8 cellular contexts compared by ENCODE assay signal in the genomic region with DNA sequence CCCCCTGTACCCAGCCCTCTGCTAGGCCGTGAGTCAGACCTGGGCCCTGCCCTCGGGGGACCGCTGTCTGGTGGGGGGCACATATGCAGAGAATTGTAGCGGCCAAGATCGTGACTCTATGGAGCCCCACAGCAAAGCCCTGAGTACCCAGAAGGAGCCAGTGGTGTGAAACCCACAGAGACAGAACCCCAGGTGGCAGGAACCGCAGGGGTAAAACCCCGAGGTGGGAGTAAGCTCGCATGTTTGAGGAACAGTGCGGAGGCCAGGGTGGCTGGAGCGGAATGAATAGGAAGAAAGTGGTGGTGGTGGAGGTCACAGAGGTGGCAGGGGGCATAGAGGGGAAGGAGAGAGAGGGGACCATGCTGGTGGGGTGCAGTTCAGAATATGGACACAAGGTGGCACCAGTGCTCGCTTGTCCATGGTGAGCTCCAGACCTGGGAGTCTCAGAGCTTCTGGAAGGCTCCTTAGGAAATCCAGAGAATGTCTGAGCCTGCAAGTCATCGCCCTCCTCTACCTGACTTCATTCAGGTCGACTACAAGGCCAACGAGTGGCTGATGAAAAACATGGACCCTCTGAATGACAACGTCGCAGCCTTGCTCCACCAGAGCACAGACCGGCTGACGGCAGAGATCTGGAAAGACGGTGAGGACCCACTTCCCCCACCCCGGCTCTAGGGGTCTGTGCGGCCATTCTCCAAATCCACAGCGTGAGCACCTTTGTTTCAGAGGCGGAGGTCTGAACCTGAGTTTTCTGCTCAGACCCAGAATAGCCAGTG. TPM values are rescaled to one million over a fixed set of nuclear protein-coding genes. Genes with fewer than 3 reads are reported as not detected.
DNase-seq lines count a peak whose midpoint lies in the region; ATAC-seq and TF ChIP-seq lines count a peak whose summit lies in the region.

No MANE protein-coding gene starts in this region.

- H3K9me3 ChIP-seq in hepatocyte (ENCODE audit: low read depth): no peaks in the 10 kb centered on the region

- H3K4me3 ChIP-seq in hepatocyte: no peak overlapping the region

- H3K27me3 ChIP-seq in hepatocyte: no peaks in the 10 kb centered on the region

- TF ChIP-seq CTCF in C4-2B (conservative IDR thresholded peaks at IDR 0.05) (peak; percentile 79), hepatocyte (IDR thresholded peaks at IDR 0.05; ENCODE audit: poor library complexity) (peak; percentile 29)

- H3K79me2 ChIP-seq in hepatocyte: no peaks in the 10 kb centered on the region

- H3K27me3 Mint-ChIP-seq in IgD-negative memory B cell: peaks cover 7% of the 10 kb centered on the region

- H3K4me1 Mint-ChIP-seq in IgD-negative memory B cell: peaks cover 0 to 16% (median 5%) of the 10 kb centered on the region in 3 donors

- no peaks in the 10 kb centered on the region for H3K4me1 ChIP-seq in hepatocyte (ENCODE audit: insufficient read depth)

- H3K4me2 ChIP-seq in hepatocyte: no peak overlapping the region

- H3K9me3 Mint-ChIP-seq in IgD-negative memory B cell: peaks cover 3 to 18% (median 3%) of the 10 kb centered on the region in 3 donors

- peak; percentile 20 for DNase-seq in activated T-cell treated with anti-CD3 and anti-CD28 coated beads for 4 hours
- no peak for DNase-seq in hepatocyte (ENCODE audit: low spot score)
- DNase-seq in stimulated activated CD8-positive, alpha-beta memory T cell treated with anti-CD3 and anti-CD28 coated beads, Interleukin-15, amount 100 ng/mL, for 1 hour (ENCODE audit: low read depth): peak; percentile 11
- no peak for DNase-seq in NCI-H774 (lab: John Stamatoyannopoulos, UW)

- H3K27ac ChIP-seq in C4-2B (no peak overlapping the region), hepatocyte (no peak overlapping the region)

- 95% methylated on average over 23 of the region's 23 CpGs for WGBS in hepatocyte (ENCODE audit: low lambda C conversion rate, missing lambda C conversion rate)

- H4K20me1 ChIP-seq in hepatocyte (ENCODE audit: insufficient read depth, poor library complexity, severe bottlenecking): no peaks in the 10 kb centered on the region

- peak overlapping the region in 2 of 3 donors; percentile 31 to 32 for H3K27ac Mint-ChIP-seq in IgD-negative memory B cell

- ATAC-seq in HG03469 (IDR thresholded peaks at IDR 0.05; ENCODE audit: unreplicated experiment) (no peak), GM19397 (IDR thresholded peaks at IDR 0.05; ENCODE audit: unreplicated experiment) (no peak)

- peaks cover 3% of the 10 kb centered on the region for H3K36me3 Mint-ChIP-seq in IgD-negative memory B cell

- peak overlapping the region in 1 of 4 donors; percentile 89 for H3K4me3 Mint-ChIP-seq in IgD-negative memory B cell

- no peak overlapping the region for H2AFZ ChIP-seq in hepatocyte

- no peaks in the 10 kb centered on the region for H3K9me2 ChIP-seq in hepatocyte (replicated peaks; ENCODE audit: insufficient read depth)

- no peaks in the 10 kb centered on the region for H3K36me3 ChIP-seq in hepatocyte (replicated peaks; ENCODE audit: insufficient read depth, low read depth)

RNA-seq across cellular contexts. Expression of a gene that starts 48.9 kb away (rescaled TPM):
- polyA plus RNA-seq in IgD-negative memory B cell (not detected), hepatocyte (31.7 and 40.9 TPM in 2 replicates)
- 48.9 and 64.4 TPM in 2 replicates for total RNA-seq in hepatocyte

Comparison
In these comparisons a context has a peak if more than half of its experiments do, and no peak if none do; other contexts are left out.
1. DNase-seq: peak in activated T-cell treated with anti-CD3 and anti-CD28 coated beads for 4 hours (single experiment) and stimulated activated CD8-positive, alpha-beta memory T cell treated with anti-CD3 and anti-CD28 coated beads, Interleukin-15, amount 100 ng/mL, for 1 hour (single experiment); none in hepatocyte (single experiment) and NCI-H774 (single experiment).
2. RNA of a gene that starts 48.9 kb away (polyA plus RNA-seq): 31.7 to 40.9 TPM in hepatocyte; not detected in IgD-negative memory B cell (single experiment); every median in the first group is over 10 times any median in the second.